ENCODE assay signal across 23 cellular contexts in the genomic region with DNA sequence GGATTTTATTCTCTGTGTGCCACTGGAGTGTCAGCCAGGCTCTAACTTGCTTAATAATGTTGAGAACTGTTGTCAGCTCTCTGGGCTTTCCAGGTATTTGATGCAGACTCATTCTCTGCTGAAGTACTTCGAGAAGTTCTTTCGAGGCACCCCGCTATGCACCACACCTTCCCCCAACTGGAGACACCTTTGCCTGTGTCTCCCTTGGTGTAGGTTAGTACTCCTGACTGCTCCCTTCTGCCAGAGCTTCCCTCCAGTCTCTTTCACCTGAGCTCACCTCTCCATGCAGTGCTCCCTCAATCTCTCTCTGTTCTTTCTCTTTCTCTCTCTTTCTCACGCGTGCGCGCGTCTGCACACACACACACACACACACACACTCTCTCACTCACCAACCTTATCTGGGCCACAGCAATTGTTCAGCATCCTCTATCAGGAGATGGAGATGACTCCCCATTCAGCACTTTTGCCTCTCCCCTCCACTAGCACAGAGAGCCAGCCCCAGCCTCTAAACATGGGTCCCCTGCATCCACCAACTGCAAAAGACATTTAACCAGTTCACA.
"Had no signal": no experiment of that assay in that cellular context is flagged by ENCODE, and none has a peak within 500 bp of the region (broad histone marks: within the 10 kb centered on the region; RNA-seq: fewer than 3 reads in every experiment).

No MANE protein-coding gene starts in this region.

- H3K4me1 ChIP-seq: SJSA1 had no signal

- H3K4me3 ChIP-seq: MG63, SJSA1 had no signal

- H3K9me3 ChIP-seq: SJSA1, SK-N-SH had no signal

- H3K27ac ChIP-seq: HL-60, SJSA1 had no signal

- FAIRE-seq: RCC 7860 had no signal

- H3K36me3 ChIP-seq: MG63, SJSA1 had no signal

- H3K4me2 ChIP-seq: SK-N-SH had no signal

- DNase-seq: Karpas-422, KG1, MG63, NCI-H1092, NCI-H1105 treated with DMSO at 0.1 percent for 48 hours, NCI-H1417 treated with DMSO at 0.1 percent for 48 hours, NCI-H146, NCI-H1694 treated with DMSO at 0.1 percent for 48 hours, NCI-H1930, NCI-H2081, NCI-H2107, NCI-H2227 treated with DMSO at 0.1 percent for 48 hours, NCI-H524, NCI-H526 treated with DMSO at 0.1 percent for 48 hours, NCI-H748 treated with DMSO at 0.1 percent for 48 hours, Right ventricle myocardium superior, RPMI8226, SIG-M5, SK-N-SH, SW 1271 had no signal

- H3K9ac ChIP-seq: SK-N-SH had no signal
